ENCODE assay signal across 17 cellular contexts in the genomic region with DNA sequence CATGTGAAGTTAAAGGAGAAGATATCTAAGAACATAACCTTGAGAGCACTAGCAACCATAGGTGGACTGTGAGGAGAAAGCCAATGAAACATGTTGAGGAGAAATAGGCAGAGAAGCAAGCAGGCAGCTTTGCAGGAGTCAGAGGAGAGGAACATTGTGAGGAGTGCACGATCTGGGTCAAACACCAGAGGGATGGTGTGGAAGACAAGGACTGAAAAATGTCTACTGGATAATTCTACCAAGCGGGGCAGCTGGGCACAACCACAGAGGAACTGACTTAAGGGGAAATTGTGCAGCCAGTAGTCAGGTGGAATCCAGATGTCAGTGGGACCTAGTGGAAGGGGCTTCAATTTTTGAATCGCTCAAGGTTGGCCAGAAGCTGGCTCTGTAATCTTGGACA.
"Had no signal": no experiment of that assay in that cellular context is flagged by ENCODE, and none has a peak within 500 bp of the region (broad histone marks: within the 10 kb centered on the region; RNA-seq: fewer than 3 reads in every experiment).

No MANE protein-coding gene starts in this region.

- H3K4me3 ChIP-seq: ascending aorta, esophagus squamous epithelium, mucosa of descending colon, thyroid gland had no signal

- ATAC-seq: effector memory CD8-positive, alpha-beta T cell; left cardiac atrium; mucosa of descending colon; WTC11 had no signal

- DNase-seq: activated CD4-positive, alpha-beta memory T cell treated with anti-CD3 and anti-CD28 coated beads, Interleukin-2, amount 10 ng/mL, durations not matched to agents 7 days and 5 days; activated CD4-positive, alpha-beta T cell treated with anti-CD3 and anti-CD28 coated beads for 4 hours; activated naive CD4-positive, alpha-beta T cell treated with Interleukin-2 at 50 U/mL for 16 hours; activated T-cell treated with anti-CD3 and anti-CD28 coated beads, Interleukin-2, amount 50 U/mL, for 24 hours; effector memory CD8-positive, alpha-beta T cell; esophagus squamous epithelium; hippocampal formation; left cardiac atrium; mesenchymal stem cell; mucosa of descending colon; naive B cell; stimulated activated naive CD4-positive, alpha-beta T cell; thyroid gland had no signal

- H3K36me3 ChIP-seq: ascending aorta, esophagus squamous epithelium, thyroid gland had no signal

- H3K27me3 ChIP-seq: ascending aorta, thyroid gland had no signal

- H3K27ac Mint-ChIP-seq: activated CD4-positive, alpha-beta memory T cell treated with anti-CD3 and anti-CD28 coated beads, Interleukin-2, amount 10 ng/mL, durations not matched to agents 7 days and 5 days; activated T-cell treated with anti-CD3 and anti-CD28 coated beads, Interleukin-2, amount 50 U/mL, for 24 hours; activated T-helper 2 cell treated with anti-CD3 and anti-CD28 coated beads, Interferon-gamma antibody, Interleukin-2, Interleukin-4, amounts not matched to agents 10 μg/mL and 5 μg/mL and 100 μg/mL, durations not matched to agents 14 hours and 24 hours and 36 hours; effector memory CD8-positive, alpha-beta T cell; naive B cell; progenitor cell of endocrine pancreas; WTC11 had no signal

- H3K9me3 ChIP-seq: ascending aorta, esophagus squamous epithelium, mucosa of descending colon, thyroid gland had no signal

- H3K36me3 Mint-ChIP-seq: WTC11 had no signal

- H3K4me3 Mint-ChIP-seq: activated CD4-positive, alpha-beta memory T cell treated with anti-CD3 and anti-CD28 coated beads, Interleukin-2, amount 10 ng/mL, durations not matched to agents 7 days and 5 days; activated T-cell treated with anti-CD3 and anti-CD28 coated beads, Interleukin-2, amount 50 U/mL, for 24 hours had no signal

- H3K9me3 Mint-ChIP-seq: activated CD4-positive, alpha-beta memory T cell treated with anti-CD3 and anti-CD28 coated beads, Interleukin-2, amount 10 ng/mL, durations not matched to agents 7 days and 5 days; activated T-cell treated with anti-CD3 and anti-CD28 coated beads, Interleukin-2, amount 50 U/mL, for 24 hours; activated T-helper 2 cell treated with anti-CD3 and anti-CD28 coated beads, Interferon-gamma antibody, Interleukin-2, Interleukin-4, amounts not matched to agents 10 μg/mL and 5 μg/mL and 100 μg/mL, durations not matched to agents 14 hours and 24 hours and 36 hours; effector memory CD8-positive, alpha-beta T cell; naive B cell; WTC11 had no signal

- H3K27ac ChIP-seq: ascending aorta, esophagus squamous epithelium, thyroid gland had no signal
